2 cellular contexts compared by ENCODE assay signal in the genomic region with DNA sequence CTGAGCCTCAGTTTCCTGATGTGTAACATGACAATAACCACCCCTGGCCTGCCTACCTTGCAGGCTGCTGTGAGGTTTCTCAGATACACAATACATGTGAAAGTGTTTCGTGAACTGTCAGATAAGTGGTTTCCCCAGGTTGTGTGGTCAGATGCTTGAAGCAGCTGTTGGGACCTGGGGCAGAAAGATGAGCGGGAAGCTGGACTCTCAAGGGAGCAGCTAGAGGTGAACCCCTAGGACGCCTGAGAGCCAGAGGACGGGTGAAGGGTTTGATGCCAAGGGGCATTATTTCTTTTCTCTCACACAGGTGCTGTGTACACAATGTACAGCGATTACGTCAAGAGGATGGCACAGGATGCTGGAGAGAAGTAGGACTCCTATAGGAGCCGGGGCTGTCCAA.
A peak's percentile ranks its signal among the peaks of the same experiment; 100 is the strongest.
TF ChIP-seq lines count a peak whose summit lies in the region.

No MANE protein-coding gene starts in this region.

TF ChIP-seq in GM12891, 5 proteins besides CTCF, POLR2A, EP300 and RAD21:
- TF ChIP-seq SPI1 (IDR thresholded peaks at IDR 0.05; ENCODE audit: low read depth, low read length), result no peak
TF ChIP-seq in GM12891: peak in this region for 0.

TF ChIP-seq in K562, 482 proteins besides CTCF, POLR2A, EP300 and RAD21:
- peak; percentile 30; the same call in 1 of the 2 replicates for TF ChIP-seq POLR2AphosphoS5 (IDR thresholded peaks at IDR 0.05; ENCODE audit: control insufficient read depth, insufficient read depth, low read depth, low read length)
- no peak for TF ChIP-seq ZNF79 (CRISPR knock-in tag; IDR thresholded peaks at IDR 0.05; ENCODE audit: low read depth)
